ENCODE assay signal across 21 cellular contexts in genomic region chr11:128634395-128634794, GRCh38. TPM values are rescaled to one million over a fixed set of nuclear protein-coding genes. Genes with fewer than 3 reads are reported as not detected.
DNase-seq lines count a peak whose midpoint lies in the region; ATAC-seq lines count a peak whose summit lies in the region.
"Had no signal": no experiment of that assay in that cellular context is flagged by ENCODE, and none has a peak within 500 bp of the region (broad histone marks: within the 10 kb centered on the region; RNA-seq: fewer than 3 reads in every experiment).

No MANE protein-coding gene starts in this region.

- peak overlapping the region; percentile 65 for H3K27ac Mint-ChIP-seq in activated naive CD8-positive, alpha-beta T cell
- H3K27ac Mint-ChIP-seq in activated naive CD8-positive, alpha-beta T cell treated with anti-CD3 and anti-CD28 coated beads, Interleukin-2, amount 50 U/mL, for 24 hours: no peak overlapping the region
- peak overlapping the region; percentile 41 for H3K27ac Mint-ChIP-seq in activated T-helper 1 cell treated with anti-CD3 and anti-CD28 coated beads, Interleukin-12 subunit alpha, Interleukin-12 subunit beta, Interleukin-2, Interleukin-4 antibody, amounts not matched to agents 30 ng/mL and 10 ng/mL and 1 ng/mL, durations not matched to agents 14 hours and 24 hours and 36 hours
- H3K27ac Mint-ChIP-seq in stimulated activated memory B cell treated with anti-CD40 and anti-IgM and Interleukin-4, amounts not matched to agents 10 μg/mL and 1 μg/mL and 100 μg/mL, for 72 hours: peak overlapping the region; percentile 3
- H3K27ac Mint-ChIP-seq in naive thymus-derived CD8-positive, alpha-beta T cell: peak overlapping the region in 1 of 10 donors; percentile 3
- no peak overlapping the region for H3K27ac Mint-ChIP-seq in activated T-helper 2 cell treated with anti-CD3 and anti-CD28 coated beads, Interferon-gamma antibody, Interleukin-2, Interleukin-4, amounts not matched to agents 10 μg/mL and 5 μg/mL and 100 μg/mL, durations not matched to agents 14 hours and 24 hours and 36 hours
- H3K27ac Mint-ChIP-seq: CD14-positive monocyte; CD4-positive, alpha-beta T cell; HFFc6 had no signal

- no peaks in the 10 kb centered on the region for H3K9me3 Mint-ChIP-seq in activated naive CD8-positive, alpha-beta T cell (ENCODE audit: low read depth)
- H3K9me3 Mint-ChIP-seq in activated naive CD8-positive, alpha-beta T cell treated with anti-CD3 and anti-CD28 coated beads, Interleukin-2, amount 50 U/mL, for 24 hours: no peaks in the 10 kb centered on the region
- H3K9me3 Mint-ChIP-seq in activated T-helper 1 cell treated with anti-CD3 and anti-CD28 coated beads, Interleukin-12 subunit alpha, Interleukin-12 subunit beta, Interleukin-2, Interleukin-4 antibody, amounts not matched to agents 30 ng/mL and 10 ng/mL and 1 ng/mL, durations not matched to agents 14 hours and 24 hours and 36 hours: no peaks in the 10 kb centered on the region
- H3K9me3 Mint-ChIP-seq in stimulated activated memory B cell treated with anti-CD40 and anti-IgM and Interleukin-4, amounts not matched to agents 10 μg/mL and 1 μg/mL and 100 μg/mL, for 72 hours: peaks cover 4% of the 10 kb centered on the region
- no peaks in the 10 kb centered on the region for H3K9me3 Mint-ChIP-seq in naive thymus-derived CD8-positive, alpha-beta T cell
- H3K9me3 Mint-ChIP-seq in activated T-helper 2 cell treated with anti-CD3 and anti-CD28 coated beads, Interferon-gamma antibody, Interleukin-2, Interleukin-4, amounts not matched to agents 10 μg/mL and 5 μg/mL and 100 μg/mL, durations not matched to agents 14 hours and 24 hours and 36 hours: no peaks in the 10 kb centered on the region
- H3K9me3 Mint-ChIP-seq: CD4-positive, alpha-beta T cell; CD8-positive, alpha-beta memory T cell; HFFc6 had no signal

- no peak for ATAC-seq in activated naive CD8-positive, alpha-beta T cell treated with anti-CD3 and anti-CD28 coated beads, Interleukin-2, amount 50 U/mL, for 24 hours
- no peak for ATAC-seq in stimulated activated memory B cell treated with anti-CD40 and anti-IgM and Interleukin-4, amounts not matched to agents 10 μg/mL and 1 μg/mL and 100 μg/mL, for 72 hours
- no peak for ATAC-seq in naive thymus-derived CD8-positive, alpha-beta T cell
- ATAC-seq in GM18868 (IDR thresholded peaks at IDR 0.05; ENCODE audit: unreplicated experiment): no peak
- ATAC-seq: A549 had no signal

- POLR2A ChIA-PET in naive thymus-derived CD8-positive, alpha-beta T cell (lab: Charles Lee): interaction anchor here (1.4 to 5.7 kb wide), 2 partner anchors 343 to 348 kb away, joined by 5 to 40 read pairs; no protein-coding TSS in a partner anchor

- peaks cover 32% of the 10 kb centered on the region for H3K4me1 Mint-ChIP-seq in activated naive CD8-positive, alpha-beta T cell (ENCODE audit: low read depth)
- peaks cover 34% of the 10 kb centered on the region for H3K4me1 Mint-ChIP-seq in activated naive CD8-positive, alpha-beta T cell treated with anti-CD3 and anti-CD28 coated beads, Interleukin-2, amount 50 U/mL, for 24 hours
- H3K4me1 Mint-ChIP-seq in activated T-helper 1 cell treated with anti-CD3 and anti-CD28 coated beads, Interleukin-12 subunit alpha, Interleukin-12 subunit beta, Interleukin-2, Interleukin-4 antibody, amounts not matched to agents 30 ng/mL and 10 ng/mL and 1 ng/mL, durations not matched to agents 14 hours and 24 hours and 36 hours (ENCODE audit: low read depth): peaks cover 38% of the 10 kb centered on the region
- peaks cover 35% of the 10 kb centered on the region for H3K4me1 Mint-ChIP-seq in stimulated activated memory B cell treated with anti-CD40 and anti-IgM and Interleukin-4, amounts not matched to agents 10 μg/mL and 1 μg/mL and 100 μg/mL, for 72 hours
- H3K4me1 Mint-ChIP-seq in naive thymus-derived CD8-positive, alpha-beta T cell: peaks cover 19 to 44% (median 38%) of the 10 kb centered on the region in 4 donors
- peaks cover 31% of the 10 kb centered on the region for H3K4me1 Mint-ChIP-seq in activated T-helper 2 cell treated with anti-CD3 and anti-CD28 coated beads, Interferon-gamma antibody, Interleukin-2, Interleukin-4, amounts not matched to agents 10 μg/mL and 5 μg/mL and 100 μg/mL, durations not matched to agents 14 hours and 24 hours and 36 hours (ENCODE audit: low read depth)

- DNase-seq in activated naive CD8-positive, alpha-beta T cell treated with anti-CD3 and anti-CD28 coated beads, Interleukin-2, amount 50 U/mL, for 24 hours: no peak
- DNase-seq in activated T-helper 1 cell treated with anti-CD3 and anti-CD28 coated beads, Interleukin-12 subunit alpha, Interleukin-12 subunit beta, Interleukin-2, Interleukin-4 antibody, amounts not matched to agents 30 ng/mL and 10 ng/mL and 1 ng/mL, durations not matched to agents 14 hours and 24 hours and 36 hours (ENCODE audit: low spot score): no peak
- no peak for DNase-seq in naive thymus-derived CD8-positive, alpha-beta T cell
- no peak for DNase-seq in activated T-helper 2 cell treated with anti-CD3 and anti-CD28 coated beads, Interferon-gamma antibody, Interleukin-2, Interleukin-4, amounts not matched to agents 10 μg/mL and 5 μg/mL and 100 μg/mL, durations not matched to agents 14 hours and 24 hours and 36 hours (ENCODE audit: low spot score)
- DNase-seq: 8988T; ACHN; AML-193; BE2C; CD4-positive, alpha-beta T cell; CD8-positive, alpha-beta memory T cell; DMS 273 treated with DMSO at 0.1 percent for 48 hours; DMS79; EL; GDM1; GOT3; HFFc6 had no signal

- H3K27me3 Mint-ChIP-seq in activated naive CD8-positive, alpha-beta T cell: no peaks in the 10 kb centered on the region
- H3K27me3 Mint-ChIP-seq in activated naive CD8-positive, alpha-beta T cell treated with anti-CD3 and anti-CD28 coated beads, Interleukin-2, amount 50 U/mL, for 24 hours: no peaks in the 10 kb centered on the region
- H3K27me3 Mint-ChIP-seq in activated T-helper 1 cell treated with anti-CD3 and anti-CD28 coated beads, Interleukin-12 subunit alpha, Interleukin-12 subunit beta, Interleukin-2, Interleukin-4 antibody, amounts not matched to agents 30 ng/mL and 10 ng/mL and 1 ng/mL, durations not matched to agents 14 hours and 24 hours and 36 hours (ENCODE audit: insufficient read depth): peaks cover 7% of the 10 kb centered on the region
- no peaks in the 10 kb centered on the region for H3K27me3 Mint-ChIP-seq in stimulated activated memory B cell treated with anti-CD40 and anti-IgM and Interleukin-4, amounts not matched to agents 10 μg/mL and 1 μg/mL and 100 μg/mL, for 72 hours
- H3K27me3 Mint-ChIP-seq in naive thymus-derived CD8-positive, alpha-beta T cell: peaks cover 0 to 3% (median 0%) of the 10 kb centered on the region in 5 donors
- H3K27me3 Mint-ChIP-seq in activated T-helper 2 cell treated with anti-CD3 and anti-CD28 coated beads, Interferon-gamma antibody, Interleukin-2, Interleukin-4, amounts not matched to agents 10 μg/mL and 5 μg/mL and 100 μg/mL, durations not matched to agents 14 hours and 24 hours and 36 hours (ENCODE audit: low read depth): peaks cover 4% of the 10 kb centered on the region
- H3K27me3 Mint-ChIP-seq: CD4-positive, alpha-beta T cell; CD8-positive, alpha-beta memory T cell had no signal

- no peaks in the 10 kb centered on the region for H3K36me3 Mint-ChIP-seq in activated naive CD8-positive, alpha-beta T cell
- H3K36me3 Mint-ChIP-seq in activated naive CD8-positive, alpha-beta T cell treated with anti-CD3 and anti-CD28 coated beads, Interleukin-2, amount 50 U/mL, for 24 hours (ENCODE audit: low read depth): no peaks in the 10 kb centered on the region
- peaks cover 3% of the 10 kb centered on the region for H3K36me3 Mint-ChIP-seq in activated T-helper 1 cell treated with anti-CD3 and anti-CD28 coated beads, Interleukin-12 subunit alpha, Interleukin-12 subunit beta, Interleukin-2, Interleukin-4 antibody, amounts not matched to agents 30 ng/mL and 10 ng/mL and 1 ng/mL, durations not matched to agents 14 hours and 24 hours and 36 hours (ENCODE audit: low read depth)
- peaks cover 5% of the 10 kb centered on the region for H3K36me3 Mint-ChIP-seq in stimulated activated memory B cell treated with anti-CD40 and anti-IgM and Interleukin-4, amounts not matched to agents 10 μg/mL and 1 μg/mL and 100 μg/mL, for 72 hours
- no peaks in the 10 kb centered on the region for H3K36me3 Mint-ChIP-seq in naive thymus-derived CD8-positive, alpha-beta T cell
- H3K36me3 Mint-ChIP-seq in activated T-helper 2 cell treated with anti-CD3 and anti-CD28 coated beads, Interferon-gamma antibody, Interleukin-2, Interleukin-4, amounts not matched to agents 10 μg/mL and 5 μg/mL and 100 μg/mL, durations not matched to agents 14 hours and 24 hours and 36 hours (ENCODE audit: low read depth): no peaks in the 10 kb centered on the region
- H3K36me3 Mint-ChIP-seq: CD14-positive monocyte had no signal

- no peak overlapping the region for H3K4me3 Mint-ChIP-seq in activated naive CD8-positive, alpha-beta T cell
- H3K4me3 Mint-ChIP-seq in activated naive CD8-positive, alpha-beta T cell treated with anti-CD3 and anti-CD28 coated beads, Interleukin-2, amount 50 U/mL, for 24 hours: no peak overlapping the region
- no peak overlapping the region for H3K4me3 Mint-ChIP-seq in activated T-helper 1 cell treated with anti-CD3 and anti-CD28 coated beads, Interleukin-12 subunit alpha, Interleukin-12 subunit beta, Interleukin-2, Interleukin-4 antibody, amounts not matched to agents 30 ng/mL and 10 ng/mL and 1 ng/mL, durations not matched to agents 14 hours and 24 hours and 36 hours
- H3K4me3 Mint-ChIP-seq in stimulated activated memory B cell treated with anti-CD40 and anti-IgM and Interleukin-4, amounts not matched to agents 10 μg/mL and 1 μg/mL and 100 μg/mL, for 72 hours: no peak overlapping the region
- H3K4me3 Mint-ChIP-seq in naive thymus-derived CD8-positive, alpha-beta T cell: no peak overlapping the region
- H3K4me3 Mint-ChIP-seq in activated T-helper 2 cell treated with anti-CD3 and anti-CD28 coated beads, Interferon-gamma antibody, Interleukin-2, Interleukin-4, amounts not matched to agents 10 μg/mL and 5 μg/mL and 100 μg/mL, durations not matched to agents 14 hours and 24 hours and 36 hours (ENCODE audit: low read depth): no peak overlapping the region
- H3K4me3 Mint-ChIP-seq: CD14-positive monocyte; CD4-positive, alpha-beta T cell; CD8-positive, alpha-beta memory T cell; HFFc6 had no signal

- intact Hi-C loops in activated T-helper 1 cell treated with anti-CD3 and anti-CD28 coated beads, Interleukin-12 subunit alpha, Interleukin-12 subunit beta, Interleukin-2, Interleukin-4 antibody, amounts not matched to agents 30 ng/mL and 10 ng/mL and 1 ng/mL, durations not matched to agents 14 hours and 24 hours and 36 hours (cut with micrococcal nuclease): no loop called here
- intact Hi-C loops in activated T-helper 2 cell treated with anti-CD3 and anti-CD28 coated beads, Interferon-gamma antibody, Interleukin-2, Interleukin-4, amounts not matched to agents 10 μg/mL and 5 μg/mL and 100 μg/mL, durations not matched to agents 14 hours and 24 hours and 36 hours (cut with micrococcal nuclease): no loop called here

RNA-seq across cellular contexts. Expression of gene ETS1, which starts 47.0 kb away (rescaled TPM):
- total RNA-seq in activated T-helper 1 cell treated with anti-CD3 and anti-CD28 coated beads, Interleukin-12 subunit alpha, Interleukin-12 subunit beta, Interleukin-2, Interleukin-4 antibody, amounts not matched to agents 30 ng/mL and 10 ng/mL and 1 ng/mL, durations not matched to agents 14 hours and 24 hours and 36 hours: 609 and 619 TPM in 2 replicates
- 100 to 1,000 TPM; 925 to 962 TPM for total RNA-seq in naive thymus-derived CD8-positive, alpha-beta T cell
- polyA plus RNA-seq in naive thymus-derived CD8-positive, alpha-beta T cell: 100 to 1,000 TPM; 407 to 433 (median 430) TPM
- total RNA-seq in activated T-helper 2 cell treated with anti-CD3 and anti-CD28 coated beads, Interferon-gamma antibody, Interleukin-2, Interleukin-4, amounts not matched to agents 10 μg/mL and 5 μg/mL and 100 μg/mL, durations not matched to agents 14 hours and 24 hours and 36 hours: 517 and 526 TPM in 2 replicates

RNA-seq across cellular contexts. Expression of gene FLI1, which starts 59.5 kb away (rescaled TPM):
- total RNA-seq in activated T-helper 1 cell treated with anti-CD3 and anti-CD28 coated beads, Interleukin-12 subunit alpha, Interleukin-12 subunit beta, Interleukin-2, Interleukin-4 antibody, amounts not matched to agents 30 ng/mL and 10 ng/mL and 1 ng/mL, durations not matched to agents 14 hours and 24 hours and 36 hours: 40.7 and 41.5 TPM in 2 replicates
- total RNA-seq in naive thymus-derived CD8-positive, alpha-beta T cell: 10 to 100 TPM; 87.7 to 87.9 TPM
- 10 to 100 TPM; 54.9 to 64.5 (median 58.7) TPM for polyA plus RNA-seq in naive thymus-derived CD8-positive, alpha-beta T cell
- 38.1 and 38.3 TPM in 2 replicates for total RNA-seq in activated T-helper 2 cell treated with anti-CD3 and anti-CD28 coated beads, Interferon-gamma antibody, Interleukin-2, Interleukin-4, amounts not matched to agents 10 μg/mL and 5 μg/mL and 100 μg/mL, durations not matched to agents 14 hours and 24 hours and 36 hours

Comparison
In these comparisons a context has a peak if more than half of its experiments do, and no peak if none do; other contexts are left out.
1. H3K27ac Mint-ChIP-seq: peak in activated naive CD8-positive, alpha-beta T cell (single experiment), activated T-helper 1 cell treated with anti-CD3 and anti-CD28 coated beads, Interleukin-12 subunit alpha, Interleukin-12 subunit beta, Interleukin-2, Interleukin-4 antibody, amounts not matched to agents 30 ng/mL and 10 ng/mL and 1 ng/mL, durations not matched to agents 14 hours and 24 hours and 36 hours (single experiment) and stimulated activated memory B cell treated with anti-CD40 and anti-IgM and Interleukin-4, amounts not matched to agents 10 μg/mL and 1 μg/mL and 100 μg/mL, for 72 hours (single experiment); none in activated naive CD8-positive, alpha-beta T cell treated with anti-CD3 and anti-CD28 coated beads, Interleukin-2, amount 50 U/mL, for 24 hours (single experiment) and activated T-helper 2 cell treated with anti-CD3 and anti-CD28 coated beads, Interferon-gamma antibody, Interleukin-2, Interleukin-4, amounts not matched to agents 10 μg/mL and 5 μg/mL and 100 μg/mL, durations not matched to agents 14 hours and 24 hours and 36 hours (single experiment).